In genomic region chr11:19441752-19442553, GRCh38 we compare ENCODE assay signal across 8 cellular contexts.
DNase-seq lines count a peak whose midpoint lies in the region; ATAC-seq and TF ChIP-seq lines count a peak whose summit lies in the region.

No MANE protein-coding gene starts in this region.

- DNase-seq in AG08396 (ENCODE audit: low spot score), result peak; percentile 76
- DNase-seq in RKO (ENCODE audit: low spot score), result peak; percentile 83
- DNase-seq in epithelial cell of esophagus (ENCODE audit: low read depth), result peak; percentile 97
- DNase-seq in skeletal muscle cell (ENCODE audit: low read depth), result peak; percentile 90
- DNase-seq in MV-4-11 (lab: John Stamatoyannopoulos, UW), result no peak
- DNase-seq in cortex of kidney (lab: John Stamatoyannopoulos, UW), result no peak

- peak; percentile 96 for ATAC-seq in GM18909 (IDR thresholded peaks at IDR 0.05; ENCODE audit: poor library complexity, unreplicated experiment)
- ATAC-seq in HG03060 (IDR thresholded peaks at IDR 0.05; ENCODE audit: low read depth, unreplicated experiment), result peak; percentile 95

- no peak for TF ChIP-seq CTCF in epithelial cell of esophagus (IDR thresholded peaks at IDR 0.05; ENCODE audit: insufficient read depth, low read depth, low read length, missing control alignments)

- H3K4me3 ChIP-seq in epithelial cell of esophagus (ENCODE audit: low read length) (no peak overlapping the region), skeletal muscle cell (ENCODE audit: low read depth, low read length) (no peak overlapping the region)

Comparison
In these comparisons a context has a peak if more than half of its experiments do, and no peak if none do; other contexts are left out.
1. DNase-seq: peak in AG08396 (single experiment), RKO (single experiment), epithelial cell of esophagus (single experiment) and skeletal muscle cell (single experiment); none in MV-4-11 (single experiment) and cortex of kidney (single experiment).